Comparison of ENCODE assay signal across 8 cellular contexts in the genomic region with DNA sequence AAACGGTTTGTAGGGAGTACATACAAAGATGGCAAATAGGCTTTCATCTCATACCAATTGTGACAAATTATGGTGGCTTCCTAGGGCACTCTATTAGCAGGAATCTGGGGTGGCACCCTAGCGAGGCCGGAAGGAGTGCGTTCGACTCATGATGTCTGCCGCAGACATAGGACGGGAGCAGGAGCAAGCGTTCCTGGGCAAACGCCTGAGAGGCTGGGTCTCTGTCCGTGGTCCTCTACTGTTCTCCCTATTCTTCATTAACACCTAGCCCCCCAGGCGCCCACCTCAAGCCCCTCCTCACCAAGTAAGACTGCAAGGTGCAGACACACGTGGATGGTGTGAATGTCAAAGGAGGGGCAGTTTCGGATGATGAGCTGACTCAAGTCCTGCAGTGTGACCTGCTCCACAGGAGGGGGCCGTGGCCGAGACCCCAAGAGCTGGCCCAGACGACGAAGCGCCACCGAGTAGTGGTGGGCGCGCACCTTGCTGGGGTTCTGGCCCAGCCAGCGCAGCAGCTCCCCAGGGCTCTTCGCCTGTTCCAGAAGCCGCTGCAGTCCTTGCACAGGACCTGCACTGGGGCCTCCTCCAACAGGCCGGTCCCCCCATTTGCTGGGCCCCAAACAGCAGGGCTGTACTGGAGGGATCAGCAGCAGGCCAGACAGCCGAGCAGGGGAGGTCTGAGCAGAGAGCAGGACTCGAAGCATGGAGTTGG. TPM values are rescaled to one million over a fixed set of nuclear protein-coding genes. Genes with fewer than 3 reads are reported as not detected.
DNase-seq lines count a peak whose midpoint lies in the region; ATAC-seq and TF ChIP-seq lines count a peak whose summit lies in the region.

No MANE protein-coding gene starts in this region.

- H3K36me3 ChIP-seq in brain microvascular endothelial cell (replicated peaks): peaks cover 17% of the 10 kb centered on the region
- peaks cover 43 to 63% of the 10 kb centered on the region in 2 experiments for H3K36me3 ChIP-seq in mesenchymal stem cell (ENCODE audit: control insufficient read depth in 1 of 2, insufficient read depth in 2 of 2, low read depth in 1 of 2, low read length in 2 of 2)
- H3K36me3 ChIP-seq in urinary bladder (ENCODE audit: insufficient read depth): peaks cover 3% of the 10 kb centered on the region
- H3K36me3 ChIP-seq in testis (ENCODE audit: low read depth, missing control alignments): no peaks in the 10 kb centered on the region

- peak overlapping the region in 1 of 2 experiments; percentile 81 for H2BK12ac ChIP-seq in mesenchymal stem cell (ENCODE audit: low read length in 2 of 2)

- H3K4ac ChIP-seq in mesenchymal stem cell (ENCODE audit: low read depth in 1 of 2, low read length in 2 of 2): peak overlapping the region in 1 of 2 experiments; percentile 80

- TF ChIP-seq CTCF in brain microvascular endothelial cell (IDR thresholded peaks at IDR 0.05; ENCODE audit: low read depth, low read length, missing control alignments): no peak
- no peak for TF ChIP-seq CTCF in testis (IDR thresholded peaks at IDR 0.05)

- no peak overlapping the region for H2BK5ac ChIP-seq in mesenchymal stem cell (ENCODE audit: low read depth, low read length, poor library complexity, severe bottlenecking)

- H3K14ac ChIP-seq in mesenchymal stem cell (ENCODE audit: low read length in 2 of 2): peak overlapping the region in 1 of 2 experiments; percentile 80

- H3K18ac ChIP-seq in mesenchymal stem cell (ENCODE audit: low read depth in 1 of 2, low read length in 2 of 2): peak overlapping the region in 1 of 2 experiments; percentile 46

- H3K4me3 ChIP-seq in brain microvascular endothelial cell (ENCODE audit: low read depth, low read length) (peak overlapping the region; percentile 72), mesenchymal stem cell (ENCODE audit: insufficient read depth in 1 of 2, low read depth in 1 of 2, low read length in 2 of 2) (peak overlapping the region; percentile 85 to 96), urinary bladder (ENCODE audit: low read depth, low read length) (peak overlapping the region; percentile 81), testis (peak overlapping the region in 1 of 2 donors; percentile 90)

- H2AFZ ChIP-seq in mesenchymal stem cell (ENCODE audit: low read depth, low read length): no peak overlapping the region

- peak overlapping the region; percentile 44 for H4K91ac ChIP-seq in mesenchymal stem cell (ENCODE audit: low read length)

- H3K4me1 ChIP-seq in mesenchymal stem cell (ENCODE audit: control insufficient read depth, insufficient read depth, low read depth, low read length) (peaks cover 49% of the 10 kb centered on the region), urinary bladder (ENCODE audit: insufficient read depth) (no peaks in the 10 kb centered on the region), testis (peaks cover 39% of the 10 kb centered on the region)

- no peak overlapping the region for H2BK15ac ChIP-seq in mesenchymal stem cell (ENCODE audit: low read depth, poor library complexity, severe bottlenecking)

- 91% methylated on average over 21 of the region's 27 CpGs for WGBS in mesenchymal stem cell
- 72% methylated on average over 27 of the region's 27 CpGs for WGBS in urinary bladder
- WGBS in testis, 2 donors: 46 to 60% methylated on average over 21 to 27 of the region's 27 CpGs

- DNase-seq in Right ventricle myocardium inferior (ENCODE audit: missing footprints): peak; percentile 66
- no peak for DNase-seq in left cardiac atrium
- DNase-seq in brain microvascular endothelial cell: no peak
- no peak for DNase-seq in mesenchymal stem cell
- DNase-seq in testis: no peak
- DNase-seq in NCI-H1417 (lab: John Stamatoyannopoulos, UW): no peak

- peaks cover 27% of the 10 kb centered on the region for H3K79me1 ChIP-seq in mesenchymal stem cell (replicated peaks; ENCODE audit: low read length, poor library complexity, severe bottlenecking)

- H3K4me2 ChIP-seq in mesenchymal stem cell (ENCODE audit: low read length, poor library complexity, severe bottlenecking): peak overlapping the region; percentile 75

- H3K27ac ChIP-seq in brain microvascular endothelial cell (no peak overlapping the region), mesenchymal stem cell (ENCODE audit: low read length, poor library complexity, severe bottlenecking) (no peak overlapping the region), urinary bladder (ENCODE audit: low read depth) (no peak overlapping the region), testis (no peak overlapping the region)

- H3K9me3 ChIP-seq in mesenchymal stem cell (ENCODE audit: control insufficient read depth, low read length): no peaks in the 10 kb centered on the region
- H3K9me3 ChIP-seq in testis: no peaks in the 10 kb centered on the region

- ATAC-seq in Right ventricle myocardium inferior (no peak), left cardiac atrium (no peak), GM18520 (IDR thresholded peaks at IDR 0.05; ENCODE audit: unreplicated experiment) (no peak)

- no peak for TF ChIP-seq POLR2A in testis (IDR thresholded peaks at IDR 0.05)

- no peak overlapping the region for H2AK5ac ChIP-seq in mesenchymal stem cell (ENCODE audit: low read length, severe bottlenecking)

- no peaks in the 10 kb centered on the region for H3K27me3 ChIP-seq in brain microvascular endothelial cell (replicated peaks)
- H3K27me3 ChIP-seq in mesenchymal stem cell (ENCODE audit: control insufficient read depth in 1 of 2, insufficient read depth in 1 of 2, low read length in 2 of 2): no peaks in the 10 kb centered on the region
- no peaks in the 10 kb centered on the region for H3K27me3 ChIP-seq in testis

- H2BK120ac ChIP-seq in mesenchymal stem cell (ENCODE audit: low read depth, low read length): no peak overlapping the region

- H3K9ac ChIP-seq in mesenchymal stem cell (ENCODE audit: low read length): peak overlapping the region; percentile 94

- H3K23ac ChIP-seq in mesenchymal stem cell (ENCODE audit: low read length in 2 of 2): no peak overlapping the region

- H4K8ac ChIP-seq in mesenchymal stem cell (ENCODE audit: low read length): no peak overlapping the region

- in situ Hi-C loops in brain microvascular endothelial cell (cut with HindIII; ENCODE audit: low pct_ligation_motif_present, low sequenced_read_pairs): no loop called here

- intact Hi-C loops in Right ventricle myocardium inferior (cut with DNase I) (no loop called here), left cardiac atrium (cut with DNase I) (no loop called here), testis (cut with DNase I; ENCODE audit: low total_unique reads) (no loop called here)

RNA-seq across cellular contexts. Expression of gene FASTK, which starts 1.3 kb away (rescaled TPM):
- total RNA-seq in Right ventricle myocardium inferior (79.2 TPM), left cardiac atrium (10 to 100 TPM; 62.9 to 73.2 TPM), urinary bladder (42.4 TPM), testis (100 to 1,000 TPM; 114 to 124 TPM)
- polyA plus RNA-seq in mesenchymal stem cell (2013, experiment 1 of 2): 72.5 TPM
- polyA plus RNA-seq in mesenchymal stem cell (2013, experiment 2 of 2): 69.4 TPM
- polyA plus RNA-seq in urinary bladder (87.8 TPM), testis (ENCODE audit: insufficient read depth, low read depth, low replicate concordance) (60.3 TPM)

RNA-seq across cellular contexts. Expression of gene TMUB1, which starts 3.9 kb away (rescaled TPM):
- 35.5 TPM for total RNA-seq in Right ventricle myocardium inferior
- total RNA-seq in left cardiac atrium: 10 to 100 TPM; 36.3 to 37.9 TPM
- polyA plus RNA-seq in mesenchymal stem cell (2013, experiment 1 of 2): 56.8 TPM
- polyA plus RNA-seq in mesenchymal stem cell (2013, experiment 2 of 2): 53.5 TPM
- 9.7 TPM for total RNA-seq in urinary bladder
- polyA plus RNA-seq in urinary bladder: 51.9 TPM
- total RNA-seq in testis: 10 to 100 TPM; 63.2 to 68.7 TPM
- polyA plus RNA-seq in testis (ENCODE audit: insufficient read depth, low read depth, low replicate concordance): 30.8 TPM

RNA-seq across cellular contexts. Expression of gene AGAP3, which starts 6.9 kb away (rescaled TPM):
- total RNA-seq in Right ventricle myocardium inferior: 57.4 TPM
- total RNA-seq in left cardiac atrium: 10 to 100 TPM; 53.0 to 61.5 TPM
- 55.8 TPM for polyA plus RNA-seq in mesenchymal stem cell (2013, experiment 1 of 2)
- 53.0 TPM for polyA plus RNA-seq in mesenchymal stem cell (2013, experiment 2 of 2)
- total RNA-seq in urinary bladder: 25.5 TPM
- 77.0 TPM for polyA plus RNA-seq in urinary bladder
- total RNA-seq in testis: 10 to 100 TPM; 65.6 to 90.5 TPM
- polyA plus RNA-seq in testis (ENCODE audit: insufficient read depth, low read depth, low replicate concordance): 44.1 TPM

RNA-seq across cellular contexts. Expression of gene SLC4A2, which starts 20.0 kb away (rescaled TPM):
- 61.2 TPM for total RNA-seq in Right ventricle myocardium inferior
- total RNA-seq in left cardiac atrium: 100 to 1,000 TPM in 1 of 2 donors, 10 to 100 TPM in 1; 71.6 to 107 TPM
- 140 TPM for polyA plus RNA-seq in mesenchymal stem cell (2013, experiment 1 of 2)
- polyA plus RNA-seq in mesenchymal stem cell (2013, experiment 2 of 2): 133 TPM
- total RNA-seq in urinary bladder: 30.6 TPM
- 107 TPM for polyA plus RNA-seq in urinary bladder
- 100 to 1,000 TPM; 147 to 153 TPM for total RNA-seq in testis
- polyA plus RNA-seq in testis (ENCODE audit: insufficient read depth, low read depth, low replicate concordance): 68.9 TPM

RNA-seq across cellular contexts. Expression of gene CDK5, which starts 21.7 kb away (rescaled TPM):
- total RNA-seq in Right ventricle myocardium inferior (6.7 TPM), left cardiac atrium (1 to 10 TPM; 5.1 to 7.8 TPM), urinary bladder (6.7 TPM), testis (10 to 100 TPM; 10.5 to 15.4 TPM)
- polyA plus RNA-seq in mesenchymal stem cell (2013, experiment 1 of 2): 20.3 TPM
- polyA plus RNA-seq in mesenchymal stem cell (2013, experiment 2 of 2): 21.3 TPM
- polyA plus RNA-seq in urinary bladder (9.4 TPM), testis (ENCODE audit: insufficient read depth, low read depth, low replicate concordance) (7.1 TPM)
